Comparison of ENCODE assay signal across 2 cellular contexts in the genomic region with DNA sequence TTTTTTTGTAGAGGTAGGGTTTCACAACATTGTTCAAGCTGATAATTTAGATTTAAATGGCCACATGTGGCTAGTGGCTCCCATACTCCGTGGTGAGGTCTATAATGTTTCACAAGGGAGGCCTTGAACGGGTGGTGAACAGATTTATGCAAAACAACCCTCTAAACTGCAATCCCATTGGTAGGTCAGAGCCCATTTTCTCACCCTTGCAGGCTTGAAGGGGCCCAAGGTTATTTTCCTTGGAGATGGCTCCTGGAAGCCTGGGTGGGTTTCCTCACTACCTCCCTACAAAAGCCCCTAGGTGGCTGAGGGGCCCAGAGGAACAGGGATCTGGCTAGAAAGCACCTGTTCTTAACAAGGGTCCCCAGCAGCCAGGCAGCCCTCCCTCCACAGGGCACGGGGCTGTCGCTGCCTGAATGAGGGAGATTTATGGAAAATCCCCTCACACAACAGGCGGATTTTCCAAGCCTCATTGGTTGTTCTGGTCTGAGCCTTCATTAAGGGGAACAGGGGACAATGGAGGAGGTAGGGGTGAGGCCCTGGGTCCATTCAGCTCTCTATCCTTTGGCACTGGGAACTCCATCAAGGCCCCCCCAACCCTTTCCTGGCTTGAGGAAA.
TF ChIP-seq lines count a peak whose summit lies in the region.

No MANE protein-coding gene starts in this region.

TF ChIP-seq in IMR-90, 13 proteins besides CTCF, POLR2A, EP300 and RAD21:
- TF ChIP-seq, protein P1, sequence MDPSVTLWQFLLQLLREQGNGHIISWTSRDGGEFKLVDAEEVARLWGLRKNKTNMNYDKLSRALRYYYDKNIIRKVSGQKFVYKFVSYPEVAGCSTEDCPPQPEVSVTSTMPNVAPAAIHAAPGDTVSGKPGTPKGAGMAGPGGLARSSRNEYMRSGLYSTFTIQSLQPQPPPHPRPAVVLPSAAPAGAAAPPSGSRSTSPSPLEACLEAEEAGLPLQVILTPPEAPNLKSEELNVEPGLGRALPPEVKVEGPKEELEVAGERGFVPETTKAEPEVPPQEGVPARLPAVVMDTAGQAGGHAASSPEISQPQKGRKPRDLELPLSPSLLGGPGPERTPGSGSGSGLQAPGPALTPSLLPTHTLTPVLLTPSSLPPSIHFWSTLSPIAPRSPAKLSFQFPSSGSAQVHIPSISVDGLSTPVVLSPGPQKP (IDR thresholded peaks at IDR 0.05; ENCODE audit: borderline replicate concordance, low read depth, low read length), result no peak
- TF ChIP-seq CHD1 (IDR thresholded peaks at IDR 0.05; ENCODE audit: low read depth, low read length) (no peak), NFE2L2 (IDR thresholded peaks at IDR 0.05; ENCODE audit: low read depth, low read length) (no peak), RCOR1 (IDR thresholded peaks at IDR 0.05; ENCODE audit: insufficient replicate concordance, low read length) (no peak), USF2 (IDR thresholded peaks at IDR 0.05; ENCODE audit: low read depth, low read length) (no peak), CEBPB (IDR thresholded peaks at IDR 0.05; ENCODE audit: low read depth, low read length) (no peak), SMC3 (IDR thresholded peaks at IDR 0.05; ENCODE audit: low read depth, low read length) (no peak), BHLHE40 (IDR thresholded peaks at IDR 0.05; ENCODE audit: low read depth, low read length) (no peak), RFX5 (IDR thresholded peaks at IDR 0.05; ENCODE audit: low read depth, low read length) (no peak), FOS (IDR thresholded peaks at IDR 0.05; ENCODE audit: low read depth, low read length) (no peak), MAFK (IDR thresholded peaks at IDR 0.05; ENCODE audit: low read depth, low read length) (no peak), MAZ (IDR thresholded peaks at IDR 0.05; ENCODE audit: borderline replicate concordance, low read depth, low read length) (no peak), MXI1 (IDR thresholded peaks at IDR 0.05; ENCODE audit: borderline replicate concordance, low read depth, low read length) (no peak)

TF ChIP-seq in K562, 482 proteins besides CTCF, POLR2A, EP300 and RAD21:
- TF ChIP-seq PHF21A (IDR thresholded peaks at IDR 0.05; ENCODE audit: borderline replicate concordance, low read depth), result peak; percentile 43; the same call in 1 of the 2 replicates
- TF ChIP-seq ZNF23 (CRISPR knock-in tag; IDR thresholded peaks at IDR 0.05), result no peak
